ENCODE assay signal across 1 cellular context in the genomic region with DNA sequence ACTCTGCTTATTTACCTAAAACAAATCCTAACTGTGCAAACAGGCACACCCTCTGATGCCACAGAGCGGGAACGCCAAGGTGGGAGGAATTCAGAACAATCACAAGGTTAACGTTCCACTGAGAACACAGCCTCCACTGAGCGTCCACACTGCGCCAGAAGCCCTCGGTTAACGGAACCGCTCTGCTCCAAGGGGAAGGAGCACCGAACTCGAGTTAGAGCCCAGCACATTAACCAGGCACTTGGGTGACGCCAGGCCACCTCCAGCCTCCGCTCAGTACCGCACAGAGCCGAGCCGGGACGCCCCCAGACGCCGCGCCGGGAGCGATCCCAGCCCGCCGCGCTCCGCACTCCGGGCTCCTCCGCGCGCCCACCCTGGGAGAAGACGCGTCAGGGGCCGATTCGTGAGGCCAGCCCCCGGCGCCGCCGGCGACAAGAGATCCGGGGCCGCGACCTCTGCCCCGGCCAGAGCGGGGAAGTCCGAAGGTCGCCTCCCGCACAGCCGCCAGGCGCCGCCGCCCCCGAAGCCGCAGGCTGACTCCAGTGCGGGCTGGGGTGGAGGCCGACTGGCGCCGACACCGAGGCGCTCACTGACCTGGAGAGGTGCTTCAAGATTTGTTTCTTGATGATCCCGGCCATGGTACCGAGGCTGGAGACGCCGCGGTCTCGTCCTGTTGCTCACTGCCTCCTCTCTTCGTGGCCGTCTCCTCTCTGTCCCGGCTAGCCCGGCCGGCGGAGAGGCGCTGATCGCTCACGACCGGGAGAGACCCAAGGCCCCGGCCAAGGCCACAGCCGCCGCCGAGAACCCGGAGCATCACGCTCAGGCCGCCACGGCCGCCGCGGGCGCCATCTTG.
A peak's percentile ranks its signal among the peaks of the same experiment; 100 is the strongest.
TF ChIP-seq lines count a peak whose summit lies in the region.

No MANE protein-coding gene starts in this region.

TF ChIP-seq in GM23338, 12 proteins besides CTCF, POLR2A, EP300 and RAD21:
- TF ChIP-seq, protein P1, sequence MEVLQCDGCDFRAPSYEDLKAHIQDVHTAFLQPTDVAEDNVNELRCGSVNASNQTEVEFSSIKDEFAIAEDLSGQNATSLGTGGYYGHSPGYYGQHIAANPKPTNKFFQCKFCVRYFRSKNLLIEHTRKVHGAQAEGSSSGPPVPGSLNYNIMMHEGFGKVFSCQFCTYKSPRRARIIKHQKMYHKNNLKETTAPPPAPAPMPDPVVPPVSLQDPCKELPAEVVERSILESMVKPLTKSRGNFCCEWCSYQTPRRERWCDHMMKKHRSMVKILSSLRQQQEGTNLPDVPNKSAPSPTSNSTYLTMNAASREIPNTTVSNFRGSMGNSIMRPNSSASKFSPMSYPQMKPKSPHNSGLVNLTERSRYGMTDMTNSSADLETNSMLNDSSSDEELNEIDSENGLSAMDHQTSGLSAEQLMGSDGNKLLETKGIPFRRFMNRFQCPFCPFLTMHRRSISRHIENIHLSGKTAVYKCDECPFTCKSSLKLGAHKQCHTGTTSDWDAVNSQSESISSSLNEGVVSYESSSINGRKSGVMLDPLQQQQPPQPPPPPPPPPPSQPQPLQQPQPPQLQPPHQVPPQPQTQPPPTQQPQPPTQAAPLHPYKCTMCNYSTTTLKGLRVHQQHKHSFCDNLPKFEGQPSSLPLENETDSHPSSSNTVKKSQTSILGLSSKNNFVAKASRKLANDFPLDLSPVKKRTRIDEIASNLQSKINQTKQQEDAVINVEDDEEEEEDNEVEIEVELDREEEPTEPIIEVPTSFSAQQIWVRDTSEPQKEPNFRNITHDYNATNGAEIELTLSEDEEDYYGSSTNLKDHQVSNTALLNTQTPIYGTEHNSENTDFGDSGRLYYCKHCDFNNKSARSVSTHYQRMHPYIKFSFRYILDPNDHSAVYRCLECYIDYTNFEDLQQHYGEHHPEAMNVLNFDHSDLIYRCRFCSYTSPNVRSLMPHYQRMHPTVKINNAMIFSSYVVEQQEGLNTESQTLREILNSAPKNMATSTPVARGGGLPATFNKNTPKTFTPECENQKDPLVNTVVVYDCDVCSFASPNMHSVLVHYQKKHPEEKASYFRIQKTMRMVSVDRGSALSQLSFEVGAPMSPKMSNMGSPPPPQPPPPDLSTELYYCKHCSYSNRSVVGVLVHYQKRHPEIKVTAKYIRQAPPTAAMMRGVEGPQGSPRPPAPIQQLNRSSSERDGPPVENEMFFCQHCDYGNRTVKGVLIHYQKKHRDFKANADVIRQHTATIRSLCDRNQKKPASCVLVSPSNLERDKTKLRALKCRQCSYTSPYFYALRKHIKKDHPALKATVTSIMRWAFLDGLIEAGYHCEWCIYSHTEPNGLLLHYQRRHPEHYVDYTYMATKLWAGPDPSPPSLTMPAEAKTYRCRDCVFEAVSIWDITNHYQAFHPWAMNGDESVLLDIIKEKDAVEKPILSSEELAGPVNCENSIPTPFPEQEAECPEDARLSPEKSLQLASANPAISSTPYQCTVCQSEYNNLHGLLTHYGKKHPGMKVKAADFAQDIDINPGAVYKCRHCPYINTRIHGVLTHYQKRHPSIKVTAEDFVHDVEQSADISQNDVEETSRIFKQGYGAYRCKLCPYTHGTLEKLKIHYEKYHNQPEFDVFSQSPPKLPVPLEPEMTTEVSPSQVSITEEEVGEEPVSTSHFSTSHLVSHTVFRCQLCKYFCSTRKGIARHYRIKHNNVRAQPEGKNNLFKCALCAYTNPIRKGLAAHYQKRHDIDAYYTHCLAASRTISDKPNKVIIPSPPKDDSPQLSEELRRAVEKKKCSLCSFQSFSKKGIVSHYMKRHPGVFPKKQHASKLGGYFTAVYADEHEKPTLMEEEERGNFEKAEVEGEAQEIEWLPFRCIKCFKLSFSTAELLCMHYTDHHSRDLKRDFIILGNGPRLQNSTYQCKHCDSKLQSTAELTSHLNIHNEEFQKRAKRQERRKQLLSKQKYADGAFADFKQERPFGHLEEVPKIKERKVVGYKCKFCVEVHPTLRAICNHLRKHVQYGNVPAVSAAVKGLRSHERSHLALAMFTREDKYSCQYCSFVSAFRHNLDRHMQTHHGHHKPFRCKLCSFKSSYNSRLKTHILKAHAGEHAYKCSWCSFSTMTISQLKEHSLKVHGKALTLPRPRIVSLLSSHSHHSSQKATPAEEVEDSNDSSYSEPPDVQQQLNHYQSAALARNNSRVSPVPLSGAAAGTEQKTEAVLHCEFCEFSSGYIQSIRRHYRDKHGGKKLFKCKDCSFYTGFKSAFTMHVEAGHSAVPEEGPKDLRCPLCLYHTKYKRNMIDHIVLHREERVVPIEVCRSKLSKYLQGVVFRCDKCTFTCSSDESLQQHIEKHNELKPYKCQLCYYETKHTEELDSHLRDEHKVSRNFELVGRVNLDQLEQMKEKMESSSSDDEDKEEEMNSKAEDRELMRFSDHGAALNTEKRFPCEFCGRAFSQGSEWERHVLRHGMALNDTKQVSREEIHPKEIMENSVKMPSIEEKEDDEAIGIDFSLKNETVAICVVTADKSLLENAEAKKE (CRISPR knock-in tag; IDR thresholded peaks at IDR 0.05): no peak
- peak; percentile 63 for TF ChIP-seq CREB1 (CRISPR knock-in tag; IDR thresholded peaks at IDR 0.05; ENCODE audit: low read depth)
- TF ChIP-seq ZNF331 (CRISPR knock-in tag; IDR thresholded peaks at IDR 0.05; ENCODE audit: low read depth): no peak
- 0 out of 2 replicates have a peak, but pooled peaks have one; percentile 7 for TF ChIP-seq ETS1 (IDR thresholded peaks at IDR 0.05)
- TF ChIP-seq NANOG (IDR thresholded peaks at IDR 0.05; ENCODE audit: borderline replicate concordance): no peak
- TF ChIP-seq JUNB (IDR thresholded peaks at IDR 0.05; ENCODE audit: unreplicated experiment): no peak
- TF ChIP-seq REST (IDR thresholded peaks at IDR 0.05; ENCODE audit: unreplicated experiment): no peak
- peak; percentile 92 for TF ChIP-seq POLR2AphosphoS5 (IDR thresholded peaks at IDR 0.05; ENCODE audit: low read depth)
- no peak for TF ChIP-seq ZNF114 (CRISPR knock-in tag; IDR thresholded peaks at IDR 0.05)
